In the genomic region with DNA sequence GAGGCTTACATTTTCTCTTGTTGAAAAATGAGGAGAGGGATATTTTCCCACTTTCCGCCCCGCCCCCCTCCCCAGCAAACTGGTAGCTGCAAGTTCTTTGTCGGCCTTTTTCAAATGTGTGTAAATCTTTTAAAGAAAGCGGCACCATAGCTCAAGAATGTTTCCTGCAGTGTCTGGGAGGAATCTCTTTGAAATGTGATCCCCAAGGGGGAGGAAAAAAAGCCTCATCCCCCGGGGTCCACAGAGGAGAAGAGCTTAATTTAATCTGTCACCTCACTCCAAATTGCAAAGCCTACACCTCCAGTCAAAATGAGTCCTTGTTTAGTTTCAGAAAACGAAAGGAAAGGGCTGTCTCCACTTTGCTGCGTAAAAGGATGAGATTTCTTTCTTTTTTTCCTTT, we compare ENCODE assay signal across 1 cellular context.
TF ChIP-seq lines count a peak whose summit lies in the region.

No MANE protein-coding gene starts in this region.

TF ChIP-seq in H1, 55 proteins besides CTCF, POLR2A, EP300 and RAD21:
- no peak for TF ChIP-seq GTF2F1 (IDR thresholded peaks at IDR 0.05; ENCODE audit: borderline replicate concordance, low read depth, low read length)
- no peak for TF ChIP-seq MAFK (IDR thresholded peaks at IDR 0.05; ENCODE audit: low read depth, low read length)
- TF ChIP-seq NANOG (IDR thresholded peaks at IDR 0.05; ENCODE audit: insufficient read depth, low read depth, low read length, poor library complexity, severe bottlenecking): peak; percentile 71
- TF ChIP-seq SP1 (IDR thresholded peaks at IDR 0.05; ENCODE audit: low read depth, low read length): peak; percentile 61; the same call in 1 of the 2 replicates
- TF ChIP-seq SIRT6 (IDR thresholded peaks at IDR 0.05; ENCODE audit: low read length): no peak
- 0 out of 2 replicates have a peak, but pooled peaks have one; percentile 29 for TF ChIP-seq RBBP5 (IDR thresholded peaks at IDR 0.05; ENCODE audit: borderline replicate concordance, low read depth, low read length)
- TF ChIP-seq ZNF274 (IDR thresholded peaks at IDR 0.05; ENCODE audit: borderline replicate concordance, extremely low read depth, low read length): no peak
- TF ChIP-seq BRCA1 (IDR thresholded peaks at IDR 0.05; ENCODE audit: low read depth, low read length): no peak
- no peak for TF ChIP-seq SAP30 (IDR thresholded peaks at IDR 0.05; ENCODE audit: insufficient read depth, insufficient replicate concordance, low read length)
- peak; percentile 9; the same call in 1 of the 2 replicates for TF ChIP-seq TCF12 (IDR thresholded peaks at IDR 0.05; ENCODE audit: low read depth, low read length)
- no peak for TF ChIP-seq KDM4A (IDR thresholded peaks at IDR 0.05; ENCODE audit: low read depth, low read length, severe bottlenecking)
- peak; percentile 41; the same call in 1 of the 2 replicates for TF ChIP-seq SIX5 (IDR thresholded peaks at IDR 0.05; ENCODE audit: low read depth, low read length)
- TF ChIP-seq TEAD4 (IDR thresholded peaks at IDR 0.05; ENCODE audit: low read depth, low read length): peak; percentile 82
- TF ChIP-seq CBX5 (IDR thresholded peaks at IDR 0.05; ENCODE audit: low read depth, low read length): no peak
- no peak for TF ChIP-seq CTBP2 (IDR thresholded peaks at IDR 0.05; ENCODE audit: borderline replicate concordance, insufficient read depth, insufficient read length, low read length)
